ENCODE assay signal across 10 cellular contexts in the genomic region with DNA sequence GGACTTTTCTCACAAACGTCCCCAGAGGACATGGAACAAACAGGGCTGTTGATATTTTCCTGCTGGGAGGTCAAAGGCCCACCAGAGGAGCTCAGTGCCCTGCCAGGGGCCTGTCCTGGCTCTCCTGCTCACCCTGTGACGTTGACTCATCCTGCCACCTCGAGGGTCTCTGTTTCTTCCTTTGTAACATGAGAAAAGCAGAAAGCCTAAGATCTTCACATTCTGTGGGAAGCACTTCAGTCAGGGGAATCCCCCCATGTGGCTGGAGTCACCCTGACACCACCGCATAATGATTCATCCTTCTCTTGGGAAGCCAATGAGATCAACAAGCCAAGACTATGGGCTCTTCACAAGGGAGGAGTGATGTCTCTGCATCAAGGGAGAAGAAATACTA.
DNase-seq lines count a peak whose midpoint lies in the region; ATAC-seq and TF ChIP-seq lines count a peak whose summit lies in the region.
"Had no signal": no experiment of that assay in that cellular context is flagged by ENCODE, and none has a peak within 500 bp of the region (broad histone marks: within the 10 kb centered on the region; RNA-seq: fewer than 3 reads in every experiment).

No MANE protein-coding gene starts in this region.

- no peak for TF ChIP-seq CTCF in CD8-positive, alpha-beta T cell (IDR thresholded peaks at IDR 0.05)
- no peak for TF ChIP-seq CTCF in osteocyte (IDR thresholded peaks at IDR 0.05)
- no peak for TF ChIP-seq CTCF in uterus (IDR thresholded peaks at IDR 0.05)

- no peaks in the 10 kb centered on the region for H3K27me3 Mint-ChIP-seq in CD8-positive, alpha-beta T cell (ENCODE audit: low read depth)
- H3K27me3 Mint-ChIP-seq in osteocyte (ENCODE audit: unreplicated experiment) = peaks cover 16% of the 10 kb centered on the region

- peak in 1 of 7 experiments; percentile 31 for DNase-seq in CD8-positive, alpha-beta T cell
- peak; percentile 25 for DNase-seq in NCI-H226
- peak; percentile 22 for DNase-seq in adipocyte (ENCODE audit: low read depth)
- DNase-seq in osteocyte (ENCODE audit: extremely low spot score, unreplicated experiment) = no peak
- no peak for DNase-seq in SIG-M5 (lab: John Stamatoyannopoulos, UW)
- DNase-seq in HEK293T (ENCODE audit: extremely low spot score) = no peak
- DNase-seq in uterus = no peak
- DNase-seq in central memory CD4-positive, alpha-beta T cell = no peak

- no peaks in the 10 kb centered on the region for H3K9me3 ChIP-seq in CD8-positive, alpha-beta T cell (ENCODE audit: low read length)
- H3K9me3 ChIP-seq in adipocyte (ENCODE audit: control insufficient read depth, low read length) (no peaks in the 10 kb centered on the region), uterus (no peaks in the 10 kb centered on the region)

- H3K4me1 ChIP-seq in CD8-positive, alpha-beta T cell (ENCODE audit: insufficient read depth, low read length) = peaks cover 13% of the 10 kb centered on the region
- H3K4me1 ChIP-seq in adipocyte (ENCODE audit: control insufficient read depth, insufficient read depth, low read length) = peaks cover 23% of the 10 kb centered on the region
- no peaks in the 10 kb centered on the region for H3K4me1 ChIP-seq in uterus

- H3K9ac ChIP-seq in adipocyte (ENCODE audit: low read length) = no peak overlapping the region

- H3K27ac ChIP-seq in CD8-positive, alpha-beta T cell (ENCODE audit: low read depth, low read length) = no peak overlapping the region
- peak overlapping the region in 1 of 2 donors; percentile 9 for H3K27ac ChIP-seq in uterus

- H3K27ac Mint-ChIP-seq in CD8-positive, alpha-beta T cell = no peak overlapping the region
- peak overlapping the region; percentile 20 for H3K27ac Mint-ChIP-seq in osteocyte (ENCODE audit: unreplicated experiment)
- H3K27ac Mint-ChIP-seq: dendritic cell treated with granulocyte-macrophage colony-stimulating factor and Interleukin-4, amounts not matched to agents 40 ng/mL and 50 ng/mL, for 4 days; nephron had no signal

- no peaks in the 10 kb centered on the region for H3K9me3 Mint-ChIP-seq in CD8-positive, alpha-beta T cell
- H3K9me3 Mint-ChIP-seq in osteocyte (ENCODE audit: unreplicated experiment) = peaks cover 5% of the 10 kb centered on the region

- H3K4me3 Mint-ChIP-seq in CD8-positive, alpha-beta T cell = no peak overlapping the region
- no peak overlapping the region for H3K4me3 Mint-ChIP-seq in osteocyte (ENCODE audit: unreplicated experiment)
- H3K4me3 Mint-ChIP-seq: dendritic cell treated with granulocyte-macrophage colony-stimulating factor and Interleukin-4, amounts not matched to agents 40 ng/mL and 50 ng/mL, for 4 days; nephron had no signal

- no peaks in the 10 kb centered on the region for H3K27me3 ChIP-seq in CD8-positive, alpha-beta T cell (ENCODE audit: insufficient read depth, low read length)
- H3K27me3 ChIP-seq in adipocyte (replicated peaks; ENCODE audit: control insufficient read depth, insufficient read depth, low read length) (peaks cover 17% of the 10 kb centered on the region), uterus (no peaks in the 10 kb centered on the region)

- POLR2A ChIA-PET in CD8-positive, alpha-beta T cell (lab: Charles Lee) = interaction anchor here (2.2 kb wide), 1 partner anchor 26 kb away, joined by 19 read pairs; no protein-coding TSS in a partner anchor
- POLR2A ChIA-PET in HEK293T (lab: Yijun Ruan, JAX) = no interaction called here

- TF ChIP-seq POLR2A in uterus (IDR thresholded peaks at IDR 0.05) = no peak

- peak; percentile 26 for ATAC-seq in CD8-positive, alpha-beta T cell

- CTCF ChIA-PET in CD8-positive, alpha-beta T cell (lab: Charles Lee) = interaction anchor here (0.7 to 30.1 kb wide), 11 partner anchors 10 to 395 kb away, joined by 3 to 630 read pairs (median 6); no protein-coding TSS in a partner anchor
- CTCF ChIA-PET in HEK293T (lab: Yijun Ruan, JAX) = no interaction called here

- no peak overlapping the region for H3K4me3 ChIP-seq in CD8-positive, alpha-beta T cell (ENCODE audit: low read depth, low read length)
- H3K4me3 ChIP-seq in adipocyte (ENCODE audit: low read length) (no peak overlapping the region), uterus (no peak overlapping the region)

- H3K36me3 ChIP-seq in CD8-positive, alpha-beta T cell (ENCODE audit: insufficient read depth, low read length) = no peaks in the 10 kb centered on the region
- no peaks in the 10 kb centered on the region for H3K36me3 ChIP-seq in adipocyte (ENCODE audit: control insufficient read depth, insufficient read depth, low read length, severe bottlenecking)
- no peaks in the 10 kb centered on the region for H3K36me3 ChIP-seq in uterus

- intact Hi-C loops in CD8-positive, alpha-beta T cell (cut with DNase I, micrococcal nuclease) = loop anchor here in 1 of 2 experiments (2.0 kb wide), 1 partner anchor 59 kb away; no protein-coding TSS in a partner anchor
- intact Hi-C loops in uterus (cut with DNase I; ENCODE audit: low total_unique reads) = no loop called here

- H3K4me1 Mint-ChIP-seq in CD8-positive, alpha-beta T cell (ENCODE audit: low read depth) = peaks cover 30% of the 10 kb centered on the region
- peaks cover 11% of the 10 kb centered on the region for H3K4me1 Mint-ChIP-seq in osteocyte (ENCODE audit: unreplicated experiment)
- H3K4me1 Mint-ChIP-seq: nephron had no signal

- no peaks in the 10 kb centered on the region for H3K36me3 Mint-ChIP-seq in CD8-positive, alpha-beta T cell
- H3K36me3 Mint-ChIP-seq in osteocyte (ENCODE audit: unreplicated experiment) = no peaks in the 10 kb centered on the region

TF ChIP-seq in HEK293T, 16 proteins besides CTCF, POLR2A, EP300 and RAD21:
- TF ChIP-seq SP1 (IDR thresholded peaks at IDR 0.05) (no peak), ARNT (IDR thresholded peaks at IDR 0.05) (no peak), L3MBTL2 (conservative IDR thresholded peaks at IDR 0.05) (no peak), BHLHE40 (IDR thresholded peaks at IDR 0.05; ENCODE audit: borderline replicate concordance) (no peak), FOXA1 (IDR thresholded peaks at IDR 0.05) (no peak), ELF4 (IDR thresholded peaks at IDR 0.05) (no peak), PKNOX1 (IDR thresholded peaks at IDR 0.05) (no peak), ZNF384 (IDR thresholded peaks at IDR 0.05) (no peak), FOXM1 (IDR thresholded peaks at IDR 0.05; ENCODE audit: borderline replicate concordance) (no peak), NFRKB (IDR thresholded peaks at IDR 0.05) (no peak), HDGF (IDR thresholded peaks at IDR 0.05; ENCODE audit: borderline replicate concordance) (no peak), TARDBP (IDR thresholded peaks at IDR 0.05) (no peak), LEF1 (IDR thresholded peaks at IDR 0.05; ENCODE audit: borderline replicate concordance) (no peak)

Comparison
In these comparisons a context has a peak if more than half of its experiments do, and no peak if none do; other contexts are left out.
1. DNase-seq: peak in NCI-H226 (single experiment) and adipocyte (single experiment); none in osteocyte (single experiment), SIG-M5 (single experiment), HEK293T (single experiment), uterus (0 of 2) and central memory CD4-positive, alpha-beta T cell (single experiment).